12 cellular contexts compared by ENCODE assay signal in the genomic region with DNA sequence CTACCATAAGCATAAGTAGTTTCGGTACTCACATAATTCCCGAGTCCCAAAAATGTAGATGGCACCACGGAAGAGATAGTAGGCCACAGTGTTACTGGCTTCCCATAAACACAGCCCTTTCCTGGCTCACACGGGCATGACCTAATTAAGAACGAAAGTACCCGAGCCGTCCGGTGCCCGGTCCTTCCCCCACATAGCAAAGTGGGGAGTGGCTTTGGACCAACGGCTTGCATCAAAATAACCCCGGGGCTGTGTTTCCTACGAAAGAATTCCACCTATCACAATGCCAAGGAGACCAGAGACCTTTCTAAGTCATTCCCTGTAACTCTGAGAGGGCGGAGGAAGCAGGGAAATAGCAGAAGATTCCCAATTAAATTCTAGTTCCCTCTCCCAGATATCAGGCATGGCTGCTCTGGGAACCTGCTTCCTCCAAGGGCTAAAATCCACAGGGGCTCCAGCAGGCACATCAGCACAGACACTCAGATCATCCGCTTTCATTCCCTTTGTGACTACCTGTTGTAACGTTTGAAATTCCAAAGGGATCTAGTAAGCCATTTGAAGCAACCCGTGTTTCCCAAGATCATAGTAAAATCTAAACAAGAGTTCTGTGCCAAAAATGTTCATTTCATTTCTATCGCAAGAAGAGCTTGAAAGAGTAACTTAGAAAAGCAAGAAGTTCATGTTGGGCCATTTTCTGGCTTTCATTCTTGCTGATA. TPM values are rescaled to one million over a fixed set of nuclear protein-coding genes. Genes with fewer than 3 reads are reported as not detected.
DNase-seq lines count a peak whose midpoint lies in the region; TF ChIP-seq lines count a peak whose summit lies in the region.
"Had no signal": no experiment of that assay in that cellular context is flagged by ENCODE, and none has a peak within 500 bp of the region (broad histone marks: within the 10 kb centered on the region; RNA-seq: fewer than 3 reads in every experiment).

A gene (minus strand): TSS at position 143 of the 716 bp plus-strand sequence. CDS start 635 bp downstream, outside the sequence.

- H3K27me3 ChIP-seq in skeletal muscle tissue (ENCODE audit: control insufficient read depth in 3 of 3, insufficient read depth in 3 of 3, low read length in 3 of 3) (peaks cover 0 to 9% (median 2%) of the 10 kb centered on the region in 3 donors), endodermal cell (ENCODE audit: control insufficient read depth, insufficient read depth, low read length, poor library complexity, severe bottlenecking) (no peaks in the 10 kb centered on the region)

- H3K9me3 Mint-ChIP-seq in glutamatergic neuron (ENCODE audit: unreplicated experiment) (peaks cover 14% of the 10 kb centered on the region), mesothelial cell of epicardium (no peaks in the 10 kb centered on the region), endodermal cell (no peaks in the 10 kb centered on the region)
- H3K9me3 Mint-ChIP-seq: central memory CD8-positive, alpha-beta T cell had no signal

- DNase-seq in GM12864 (ENCODE audit: low read depth) (no peak), NCI-H774 (lab: John Stamatoyannopoulos, UW) (peak; percentile 5), glutamatergic neuron (no peak), mesothelial cell of epicardium (ENCODE audit: low spot score in 2 of 2, unreplicated experiment in 2 of 2) (no peak), DMS 273 treated with DMSO at 0.1 percent for 48 hours (lab: John Stamatoyannopoulos, UW) (no peak), endodermal cell (no peak)
- DNase-seq: activated naive CD4-positive, alpha-beta T cell treated with anti-CD3 and anti-CD28 coated beads, Interleukin-2, amount 50 U/mL, for 16 hours; COR-L47; right cardiac atrium had no signal

- no peak within 1 kb of the TSS for H3K9ac ChIP-seq in skeletal muscle tissue (ENCODE audit: low read depth in 1 of 3, low read length in 3 of 3)
- no peak within 1 kb of the TSS for H3K9ac ChIP-seq in endodermal cell (ENCODE audit: extremely low read depth, low read length, poor library complexity, severe bottlenecking)

- H3K27ac ChIP-seq in skeletal muscle tissue (ENCODE audit: low read depth, low read length), result peak within 1 kb of the TSS; percentile 13
- H3K27ac ChIP-seq in endodermal cell (ENCODE audit: low read depth, low read length), result no peak within 1 kb of the TSS

- H3K4me1 Mint-ChIP-seq in glutamatergic neuron (ENCODE audit: low read depth, unreplicated experiment), result peaks cover 53% of the 10 kb centered on the region
- no peaks in the 10 kb centered on the region for H3K4me1 Mint-ChIP-seq in mesothelial cell of epicardium
- peaks cover 10% of the 10 kb centered on the region for H3K4me1 Mint-ChIP-seq in endodermal cell

- H3K4me1 ChIP-seq in skeletal muscle tissue (ENCODE audit: control insufficient read depth in 3 of 3, insufficient read depth in 3 of 3, low read length in 3 of 3) (no peaks in the 10 kb centered on the region), endodermal cell (ENCODE audit: control insufficient read depth, insufficient read depth, low read length) (no peaks in the 10 kb centered on the region)

- no peaks in the 10 kb centered on the region for H3K36me3 Mint-ChIP-seq in glutamatergic neuron (ENCODE audit: unreplicated experiment)
- no peaks in the 10 kb centered on the region for H3K36me3 Mint-ChIP-seq in mesothelial cell of epicardium
- no peaks in the 10 kb centered on the region for H3K36me3 Mint-ChIP-seq in endodermal cell (ENCODE audit: low read depth)

- H3K27ac Mint-ChIP-seq in glutamatergic neuron (ENCODE audit: unreplicated experiment) (peak within 1 kb of the TSS; percentile 96), mesothelial cell of epicardium (no peak within 1 kb of the TSS), endodermal cell (no peak within 1 kb of the TSS)

- peak within 1 kb of the TSS; percentile 62 for H3K4me3 ChIP-seq in GM12864 (ENCODE audit: low read depth, low read length)
- H3K4me3 ChIP-seq in skeletal muscle tissue (ENCODE audit: low read length in 3 of 3), result no peak within 1 kb of the TSS
- no peak within 1 kb of the TSS for H3K4me3 ChIP-seq in endodermal cell (ENCODE audit: low read length)

- TF ChIP-seq CTCF in GM12864 (IDR thresholded peaks at IDR 0.05; ENCODE audit: low read depth, low read length, missing control alignments) (no peak), glutamatergic neuron (IDR thresholded peaks at IDR 0.05; ENCODE audit: partially characterized antibody, unreplicated experiment) (no peak), mesothelial cell of epicardium (IDR thresholded peaks at IDR 0.05; ENCODE audit: unreplicated experiment) (no peak), endodermal cell (conservative IDR thresholded peaks at IDR 0.05) (no peak)

- no peaks in the 10 kb centered on the region for H3K36me3 ChIP-seq in skeletal muscle tissue (ENCODE audit: control insufficient read depth in 3 of 3, insufficient read depth in 3 of 3, low read length in 3 of 3)
- H3K36me3 ChIP-seq in endodermal cell (ENCODE audit: control insufficient read depth, insufficient read depth, low read length), result no peaks in the 10 kb centered on the region

- H3K4me3 Mint-ChIP-seq in glutamatergic neuron (ENCODE audit: unreplicated experiment) (peak within 1 kb of the TSS; percentile 79), mesothelial cell of epicardium (no peak within 1 kb of the TSS), endodermal cell (no peak within 1 kb of the TSS)
- H3K4me3 Mint-ChIP-seq: central memory CD8-positive, alpha-beta T cell had no signal

- WGBS in endodermal cell (ENCODE audit: insufficient coverage in 1 of 2, insufficient read length in 1 of 2), 2 experiments, result 90 to 94% methylated on average over 14 to 17 of the region's 17 CpGs

- H3K27me3 Mint-ChIP-seq in glutamatergic neuron (ENCODE audit: unreplicated experiment) (peaks cover 11% of the 10 kb centered on the region), mesothelial cell of epicardium (ENCODE audit: low read depth) (peaks cover 4% of the 10 kb centered on the region), endodermal cell (ENCODE audit: insufficient read depth) (no peaks in the 10 kb centered on the region)
- H3K27me3 Mint-ChIP-seq: central memory CD8-positive, alpha-beta T cell had no signal

- H3K9me3 ChIP-seq in skeletal muscle tissue (ENCODE audit: control insufficient read depth in 3 of 3, low read length in 3 of 3) (no peaks in the 10 kb centered on the region), endodermal cell (ENCODE audit: control insufficient read depth, low read length) (no peaks in the 10 kb centered on the region)

RNA-seq across cellular contexts. Expression of the gene that starts here (rescaled TPM):
- total RNA-seq in glutamatergic neuron (ENCODE audit: unreplicated experiment), result 0.71 TPM
- not detected for total RNA-seq in skeletal muscle tissue
- not detected in 3 replicates for total RNA-seq in mesothelial cell of epicardium
- total RNA-seq in endodermal cell, result not detected
- not detected for polyA plus RNA-seq in endodermal cell (2013, experiment 1 of 2)
- polyA plus RNA-seq in endodermal cell (2013, experiment 2 of 2), result not detected
- total RNA-seq: endothelial cell of umbilical vein, right cardiac atrium had no signal
- polyA plus RNA-seq: endothelial cell of umbilical vein, right cardiac atrium had no signal
